ENCODE assay signal across 9 cellular contexts in the genomic region with DNA sequence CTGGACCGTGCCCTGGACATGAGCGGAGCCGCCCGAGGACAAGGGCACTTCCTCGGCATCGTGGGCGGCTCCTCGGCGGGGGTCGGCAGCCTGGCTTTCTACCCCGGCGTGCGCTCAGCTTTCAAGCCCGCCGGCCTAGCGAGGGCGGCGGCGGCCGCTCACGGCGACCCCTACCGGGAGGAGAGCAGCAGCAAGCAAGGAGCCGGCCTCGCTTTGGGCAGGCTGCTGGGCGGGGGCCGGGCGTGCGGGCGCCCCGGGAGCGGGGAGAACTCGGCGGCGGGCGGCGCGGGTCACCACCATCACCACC. TPM values are rescaled to one million over a fixed set of nuclear protein-coding genes. Genes with fewer than 3 reads are reported as not detected.
DNase-seq lines count a peak whose midpoint lies in the region; ATAC-seq, FAIRE-seq and TF ChIP-seq lines count a peak whose summit lies in the region.
"Had no signal": no experiment of that assay in that cellular context is flagged by ENCODE, and none has a peak within 500 bp of the region (broad histone marks: within the 10 kb centered on the region; RNA-seq: fewer than 3 reads in every experiment).

No MANE protein-coding gene starts in this region.

- CTCF ChIA-PET in GM12878 (lab: Yijun Ruan, JAX), result interaction anchor here (1.2 kb wide), 1 partner anchor 145 kb away, joined by 3 read pairs; no protein-coding TSS in a partner anchor

- H3K36me3 ChIP-seq in GM12878 (ENCODE audit: control insufficient read depth in 2 of 2, insufficient read depth in 2 of 2, low read length in 1 of 2), result no peaks in the 10 kb centered on the region
- no peaks in the 10 kb centered on the region for H3K36me3 ChIP-seq in transverse colon

- peak; percentile 24; the same call in 1 of the 2 replicates for TF ChIP-seq RAD21 in GM12878 (IDR thresholded peaks at IDR 0.05; ENCODE audit: insufficient read depth, low read depth, low read length)

- H3K27ac ChIP-seq in GM12878 (ENCODE audit: control insufficient read depth, insufficient read depth) (no peak overlapping the region), transverse colon (no peak overlapping the region)

- TF ChIP-seq CTCF in GM12878 (IDR thresholded peaks at IDR 0.05 in 2 of 3, conservative IDR thresholded peaks at IDR 0.05 in 1 of 3; ENCODE audit: control insufficient read depth in 2 of 3, extremely low read depth in 1 of 3, insufficient read depth in 1 of 3, low read depth in 3 of 3, low read length in 3 of 3) (peak; percentile 34 to 55 (median 38); a peak in 5 of 6 replicates), transverse colon (IDR thresholded peaks at IDR 0.05) (peak in 2 of 5 experiments; percentile 33 to 38)

- no peaks in the 10 kb centered on the region for H3K79me2 ChIP-seq in GM12878 (ENCODE audit: control insufficient read depth, insufficient read depth, low read length)

- no peak for TF ChIP-seq EP300 in GM12878 (IDR thresholded peaks at IDR 0.05; ENCODE audit: borderline replicate concordance in 1 of 2, control insufficient read depth in 1 of 2, low read depth in 2 of 2, low read length in 2 of 2)
- TF ChIP-seq EP300 in transverse colon (IDR thresholded peaks at IDR 0.05; ENCODE audit: low read depth), result no peak

- H3K27me3 ChIP-seq in GM12878 (replicated peaks in 1 of 2; ENCODE audit: control insufficient read depth in 2 of 2, insufficient read depth in 2 of 2, low read length in 1 of 2), result peaks cover 3 to 20% of the 10 kb centered on the region in 2 experiments
- H3K27me3 ChIP-seq in transverse colon, result peaks cover 100% of the 10 kb centered on the region

- SMC1A ChIA-PET in GM12878 (lab: Charles Lee; ENCODE audit: uncharacterized antibody, unreplicated experiment), result no interaction called here

- BruUV-seq in GM12878 (replicated peaks; lab: Mats Ljungman, UMichigan), result no TSS peak

- H3K9me3 ChIP-seq in GM12878 (replicated peaks; ENCODE audit: control insufficient read depth, insufficient read depth, low read length) (peaks cover 6% of the 10 kb centered on the region; the same call in 2 of the 3 replicates), transverse colon (no peaks in the 10 kb centered on the region)

- H2AFZ ChIP-seq in GM12878 (ENCODE audit: control insufficient read depth, low read depth, low read length), result peak overlapping the region; percentile 81

- WGBS in GM12878 (ENCODE audit: insufficient coverage, insufficient replicate concordance, low lambda C conversion rate, missing lambda C conversion rate), result 11% methylated on average over 25 of the region's 38 CpGs
- 2% methylated on average over 15 of the region's 38 CpGs; no CpG with 5 or more reads in 1 of the 2 donors for WGBS in transverse colon (ENCODE audit: low coverage in 1 of 2), 2 donors

- DNase-seq in stimulated activated CD4-positive, alpha-beta T cell treated with anti-CD3 and anti-CD28 coated beads, Interleukin-15, amount 100 ng/mL, for 24 hours, result peak; percentile 70
- no peak for DNase-seq in stimulated activated CD4-positive, alpha-beta T cell treated with anti-CD3 and anti-CD28 coated beads, Interleukin-12 subunit alpha, Interleukin-12 subunit beta, amount 100 ng/mL, for 4 hours
- DNase-seq in NCI-H1930 (lab: John Stamatoyannopoulos, UW), result peak; percentile 57 to 66
- DNase-seq in GM12878 (ENCODE audit: low read depth, low spot score), result no peak
- no peak for DNase-seq in left lobe of liver (ENCODE audit: low spot score)
- peak; percentile 38 for DNase-seq in transverse colon
- DNase-seq in NCI-H128 (lab: John Stamatoyannopoulos, UW; ENCODE audit: unreplicated experiment), result no peak

- ATAC-seq in HG02610 (IDR thresholded peaks at IDR 0.05; ENCODE audit: unreplicated experiment) (peak; percentile 55), GM12878 (peak; percentile 66), left lobe of liver (peak; percentile 78)

- intact Hi-C loops in GM12878 (cut with micrococcal nuclease; ENCODE audit: unreplicated experiment) (loop anchor here (5.0 kb wide), 3 partner anchors 96 to 281 kb away; a partner anchor contains a TSS), transverse colon (cut with DNase I; ENCODE audit: low total_unique reads) (no loop called here)

- peak overlapping the region; percentile 49; the same call in 1 of the 2 replicates for H3K4me3 ChIP-seq in GM12878
- H3K4me3 ChIP-seq in transverse colon, result peak overlapping the region; percentile 8 to 48 (median 36)

- no peak overlapping the region for H3K9ac ChIP-seq in GM12878 (ENCODE audit: control insufficient read depth, insufficient read depth, low read length)

- POLR2A ChIA-PET in GM12878 (lab: Charles Lee), result no interaction called here

- no peaks in the 10 kb centered on the region for H4K20me1 ChIP-seq in GM12878 (ENCODE audit: control insufficient read depth, insufficient read depth)

- FAIRE-seq in GM12878 (lab: Jason Lieb, UNC), result no peak
- FAIRE-seq: endometrium had no signal

- TF ChIP-seq POLR2A in GM12878 (IDR thresholded peaks at IDR 0.05; ENCODE audit: low read depth, low read length) (no peak), transverse colon (IDR thresholded peaks at IDR 0.05) (no peak)

- in situ Hi-C loops in GM12878 (cut with MboI) (no loop called here), transverse colon (cut with MboI; ENCODE audit: low pct_ligation_motif_present in 1 of 4, low pct_unique_long_range_greater_than_20kb in 1 of 4, low sequenced_read_pairs in 3 of 4) (no loop called here)

- H3K4me1 ChIP-seq in GM12878 (ENCODE audit: control insufficient read depth, insufficient read depth, low read length) (peaks cover 19% of the 10 kb centered on the region), transverse colon (peaks cover 10 to 25% (median 22%) of the 10 kb centered on the region in 4 donors)

- H3K4me2 ChIP-seq in GM12878 (ENCODE audit: control insufficient read depth, insufficient read depth), result peak overlapping the region; percentile 65

- RAD21 ChIA-PET in GM12878 (lab: Charles Lee; ENCODE audit: unreplicated experiment), result no interaction called here

TF ChIP-seq in GM12878, 131 proteins besides CTCF, POLR2A, EP300 and RAD21:
- TF ChIP-seq SRF (IDR thresholded peaks at IDR 0.05; ENCODE audit: low read depth in 2 of 2, low read length in 2 of 2) (no peak), SPI1 (IDR thresholded peaks at IDR 0.05; ENCODE audit: borderline replicate concordance, insufficient read depth, low read depth, low read length) (no peak), POLR2AphosphoS5 (IDR thresholded peaks at IDR 0.05; ENCODE audit: low read length) (no peak), YY1 (IDR thresholded peaks at IDR 0.05; ENCODE audit: low read depth, low read length) (peak; percentile 29; the same call in 1 of the 2 replicates), SMC3 (IDR thresholded peaks at IDR 0.05; ENCODE audit: borderline replicate concordance, low read length) (peak; percentile 14; the same call in 1 of the 2 replicates)

RNA-seq across cellular contexts. Expression of a gene that starts 6.7 kb away (rescaled TPM):
- total RNA-seq in GM12878 (2013; cell fraction: nucleolus; rRNA removed), result not detected in 2 replicates
- 0.11 TPM in 1 of 2 replicates, not detected in the other for total RNA-seq in GM12878 (2014; rRNA removed)
- total RNA-seq in GM12878 (2014; rRNA removed; fragmentation: Illumina TruSeq; extraction: Trizol), result 0.05 TPM in 1 of 2 replicates, not detected in the other
- total RNA-seq in GM12878 (2021), result 0.15 TPM in 1 of 2 replicates, not detected in the other
- polyA plus RNA-seq in GM12878 (2011; ENCODE audit: low read depth), result not detected
- polyA plus RNA-seq in GM12878 (2011; rRNA removed), result not detected in 2 replicates
- not detected in 2 replicates for polyA plus RNA-seq in GM12878 (2011; cell fraction: cytosol; rRNA removed)
- not detected in 2 replicates for polyA plus RNA-seq in GM12878 (2011; cell fraction: nucleus; rRNA removed)
- polyA plus RNA-seq in GM12878 (2012), result 0.06 and 0.08 TPM in 2 replicates
- not detected in 2 replicates for polyA plus RNA-seq in GM12878 (2014; fragmentation: Illumina TruSeq; extraction: Trizol)
- polyA plus RNA-seq in GM12878 (2014; fragmentation: Nextera tagmentation; extraction: Ambion mirVana), result under 1 TPM in 1 of 2 experiments, not detected in 1; 0.02 TPM
- 0.03 TPM in 2 replicates for polyA plus RNA-seq in GM12878 (2014; rRNA removed)
- under 1 TPM in 1 of 2 experiments, not detected in 1; 0.04 TPM for polyA plus RNA-seq in GM12878 (2016; fragmentation: Nextera tagmentation; extraction: Ambion mirVana)
- not detected in 2 replicates for polyA minus RNA-seq in GM12878 (2011; rRNA and poly(A)+ RNA removed)
- not detected in 2 replicates for polyA minus RNA-seq in GM12878 (2011; cell fraction: cytosol; rRNA and poly(A)+ RNA removed)
- polyA minus RNA-seq in GM12878 (2011; cell fraction: nucleus; rRNA and poly(A)+ RNA removed), result not detected in 2 replicates
- not detected for total RNA-seq in left lobe of liver
- not detected for total RNA-seq in transverse colon

RNA-seq across cellular contexts. Expression of a gene that starts 44.9 kb away (rescaled TPM):
- total RNA-seq in GM12878 (2013; cell fraction: nucleolus; rRNA removed), result 70.9 and 102 TPM in 2 replicates
- total RNA-seq in GM12878 (2014; rRNA removed) (85.1 and 104 TPM in 2 replicates), GM12878 (2014; rRNA removed; fragmentation: Illumina TruSeq; extraction: Trizol) (105 and 111 TPM in 2 replicates), GM12878 (2021) (64.9 and 68.5 TPM in 2 replicates), left lobe of liver (32.3 TPM), transverse colon (100 to 1,000 TPM in 1 of 4 donors, 10 to 100 TPM in 3; 47.0 to 104 (median 63.6) TPM)
- polyA plus RNA-seq in GM12878 (2011; ENCODE audit: low read depth), result 26.4 TPM
- polyA plus RNA-seq in GM12878 (2011; rRNA removed) (99.7 and 145 TPM in 2 replicates), GM12878 (2014; fragmentation: Illumina TruSeq; extraction: Trizol) (99.1 and 114 TPM in 2 replicates), GM12878 (2014; fragmentation: Nextera tagmentation; extraction: Ambion mirVana) (100 to 1,000 TPM in 1 of 2 experiments, 10 to 100 TPM in 1; 82.3 to 168 TPM), GM12878 (2014; rRNA removed) (50.3 and 68.5 TPM in 2 replicates), GM12878 (2016; fragmentation: Nextera tagmentation; extraction: Ambion mirVana) (100 to 1,000 TPM; 135 to 146 TPM)
- polyA plus RNA-seq in GM12878 (2011; cell fraction: cytosol; rRNA removed), result 30.6 and 38.7 TPM in 2 replicates
- polyA plus RNA-seq in GM12878 (2011; cell fraction: nucleus; rRNA removed), result 47.7 and 68.5 TPM in 2 replicates
- polyA plus RNA-seq in GM12878 (2012), result 49.9 and 55.5 TPM in 2 replicates
- polyA minus RNA-seq in GM12878 (2011; rRNA and poly(A)+ RNA removed), result 56.4 and 124 TPM in 2 replicates
- 25.5 and 32.1 TPM in 2 replicates for polyA minus RNA-seq in GM12878 (2011; cell fraction: cytosol; rRNA and poly(A)+ RNA removed)
- polyA minus RNA-seq in GM12878 (2011; cell fraction: nucleus; rRNA and poly(A)+ RNA removed), result 22.5 and 30.3 TPM in 2 replicates

Comparison
In these comparisons a context has a peak if more than half of its experiments do, and no peak if none do; other contexts are left out.
1. DNase-seq: peak in stimulated activated CD4-positive, alpha-beta T cell treated with anti-CD3 and anti-CD28 coated beads, Interleukin-15, amount 100 ng/mL, for 24 hours (single experiment), NCI-H1930 (2 of 2) and transverse colon (single experiment); none in stimulated activated CD4-positive, alpha-beta T cell treated with anti-CD3 and anti-CD28 coated beads, Interleukin-12 subunit alpha, Interleukin-12 subunit beta, amount 100 ng/mL, for 4 hours (single experiment), GM12878 (single experiment), left lobe of liver (single experiment) and NCI-H128 (single experiment).
2. Peak in every context shown above with its lines, with median percentiles within 50 percentile points of each other: ATAC-seq.